8 cellular contexts compared by ENCODE assay signal in genomic region chr4:173252024-173252935, GRCh38.
DNase-seq lines count a peak whose midpoint lies in the region; ATAC-seq and TF ChIP-seq lines count a peak whose summit lies in the region.

No MANE protein-coding gene starts in this region.

- no peaks in the 10 kb centered on the region for H3K9me3 ChIP-seq in HUES48 (ENCODE audit: control insufficient read depth, insufficient read depth, low read length)
- no peaks in the 10 kb centered on the region for H3K9me3 ChIP-seq in prostate gland
- no peaks in the 10 kb centered on the region for H3K9me3 ChIP-seq in effector memory CD4-positive, alpha-beta T cell (ENCODE audit: control insufficient read depth, low read length)

- H3K9ac ChIP-seq in HUES48 (ENCODE audit: low read depth, low read length), result no peak overlapping the region

- peak; percentile 79 for DNase-seq in NCI-H345 (lab: John Stamatoyannopoulos, UW)
- DNase-seq in NCI-H345 treated with DMSO at 0.1 percent for 48 hours (lab: John Stamatoyannopoulos, UW; ENCODE audit: unreplicated experiment), result no peak
- DNase-seq in RKO (ENCODE audit: low spot score), result peak; percentile 99
- DNase-seq in fibroblast of pulmonary artery (ENCODE audit: low read depth), result peak; percentile 97
- peak; percentile 36 for DNase-seq in prostate gland (ENCODE audit: low spot score)
- no peak for DNase-seq in effector memory CD4-positive, alpha-beta T cell

- ATAC-seq in GM21737 (IDR thresholded peaks at IDR 0.05; ENCODE audit: unreplicated experiment), result peak; percentile 90

- H3K4me1 ChIP-seq in HUES48 (ENCODE audit: control insufficient read depth, insufficient read depth, low read length) (peaks cover 47% of the 10 kb centered on the region), prostate gland (replicated peaks) (no peaks in the 10 kb centered on the region)
- H3K4me1 ChIP-seq in effector memory CD4-positive, alpha-beta T cell (ENCODE audit: control insufficient read depth, insufficient read depth, low read length, poor library complexity, severe bottlenecking), result no peaks in the 10 kb centered on the region

- H3K4me3 ChIP-seq in HUES48 (ENCODE audit: low read depth, low read length), result no peak overlapping the region
- no peak overlapping the region for H3K4me3 ChIP-seq in fibroblast of pulmonary artery (replicated peaks; ENCODE audit: low read depth, low read length)
- H3K4me3 ChIP-seq in prostate gland, result no peak overlapping the region
- no peak overlapping the region for H3K4me3 ChIP-seq in effector memory CD4-positive, alpha-beta T cell (ENCODE audit: insufficient read depth, low read depth, low read length, poor library complexity, severe bottlenecking)

- H3K36me3 ChIP-seq in HUES48 (ENCODE audit: control insufficient read depth, insufficient read depth, low read length) (0 out of 2 replicates have a peak, but pooled peaks cover 14% of the 10 kb centered on the region), prostate gland (no peaks in the 10 kb centered on the region)
- H3K36me3 ChIP-seq in effector memory CD4-positive, alpha-beta T cell (ENCODE audit: control insufficient read depth, insufficient read depth, low read length), result no peaks in the 10 kb centered on the region

- whole genome bisulfite sequencing in prostate gland, result 49% methylated on average over 6 of the region's 6 CpGs

- no peak for TF ChIP-seq POLR2A in prostate gland (IDR thresholded peaks at IDR 0.05)

- TF ChIP-seq CTCF in fibroblast of pulmonary artery (IDR thresholded peaks at IDR 0.05; ENCODE audit: low read length, missing control alignments), result no peak
- TF ChIP-seq CTCF in prostate gland (IDR thresholded peaks at IDR 0.05), result no peak

- intact Hi-C loops in prostate gland (cut with DNase I), result loop anchor here (10.0 kb wide), 1 partner anchor 77 kb away; no protein-coding TSS in a partner anchor

- H3K27me3 ChIP-seq in HUES48 (ENCODE audit: control insufficient read depth, insufficient read depth, low read length), result no peaks in the 10 kb centered on the region
- no peaks in the 10 kb centered on the region for H3K27me3 ChIP-seq in prostate gland (replicated peaks; ENCODE audit: insufficient read depth)
- H3K27me3 ChIP-seq in effector memory CD4-positive, alpha-beta T cell (replicated peaks; ENCODE audit: control insufficient read depth, insufficient read depth, low read length, poor library complexity, severe bottlenecking), result no peaks in the 10 kb centered on the region

- H3K27ac ChIP-seq in HUES48 (ENCODE audit: low read depth, low read length), result peak overlapping the region; percentile 23
- no peak overlapping the region for H3K27ac ChIP-seq in prostate gland
- H3K27ac ChIP-seq in effector memory CD4-positive, alpha-beta T cell (ENCODE audit: insufficient read depth, low read length, poor library complexity, severe bottlenecking), result no peak overlapping the region

Comparison
In these comparisons a context has a peak if more than half of its experiments do, and no peak if none do; other contexts are left out.
1. DNase-seq: peak in NCI-H345 (single experiment), RKO (single experiment), fibroblast of pulmonary artery (single experiment) and prostate gland (single experiment); none in NCI-H345 treated with DMSO at 0.1 percent for 48 hours (single experiment) and effector memory CD4-positive, alpha-beta T cell (0 of 3).